ENCODE assay signal across 29 cellular contexts in the genomic region with DNA sequence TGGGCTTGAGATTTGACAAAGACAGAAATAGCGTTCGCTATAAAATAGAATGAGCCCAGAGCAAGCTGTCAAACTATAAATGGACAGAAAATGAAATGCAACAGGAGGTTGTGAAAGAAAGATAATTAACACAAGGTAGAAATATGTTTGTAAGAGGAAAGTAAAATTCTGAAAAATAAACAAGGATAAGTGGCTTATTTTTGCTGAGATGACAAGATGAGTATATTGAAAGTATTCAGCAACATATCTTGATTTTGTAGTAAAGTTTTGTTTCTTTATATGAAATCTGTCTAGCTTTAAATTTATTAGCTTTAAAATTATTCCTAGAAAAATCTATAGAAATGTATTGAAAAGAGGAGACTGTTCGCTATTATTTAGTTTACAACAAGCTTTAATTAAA.
"Had no signal": no experiment of that assay in that cellular context is flagged by ENCODE, and none has a peak within 500 bp of the region (broad histone marks: within the 10 kb centered on the region; RNA-seq: fewer than 3 reads in every experiment).

No MANE protein-coding gene starts in this region.

- H3K27me3 ChIP-seq: cardiac muscle cell, Peyer's patch had no signal

- DNase-seq: activated B cell treated with CpG ODN at 0.5 μM for 24 hours; activated CD4-positive, alpha-beta memory T cell treated with anti-CD3 and anti-CD28 coated beads for 36 hours; activated CD4-positive, alpha-beta T cell treated with anti-CD3 and anti-CD28 coated beads for 4 hours; activated CD4-positive, alpha-beta T cell treated with anti-CD3 and anti-CD28 coated beads, Interleukin-2, amount 50 U/mL, for 1 hour; activated CD4-positive, CD25-positive, alpha-beta regulatory T cell treated with anti-CD3 and anti-CD28 coated beads, Interleukin-2, amount 50 U/mL, for 72 hours; activated CD8-positive, alpha-beta memory T cell treated with anti-CD3 and anti-CD28 coated beads, Interleukin-2, amount 50 U/mL, for 4 hours; activated gamma-delta T cell treated with Interleukin-2 at 50 U/mL for 16 hours; activated naive CD4-positive, alpha-beta T cell treated with anti-CD3 and anti-CD28 coated beads for 36 hours; activated T-cell treated with anti-CD3 and anti-CD28 coated beads for 4 hours; activated T-cell treated with anti-CD3 and anti-CD28 coated beads, Interleukin-2, amount 50 U/mL, for 4 hours; anterior cingulate cortex; Karpas-422; NCI-H1048; NCI-H1105 treated with DMSO at 0.1 percent for 48 hours; NCI-H1436; NCI-H1694; NCI-H1930; NCI-H2081 treated with DMSO at 0.1 percent for 48 hours; NCI-H226; NCI-H446 treated with DMSO at 0.1 percent for 48 hours; NCI-H524 treated with DMSO at 0.1 percent for 48 hours; Peyer's patch; RPMI8226; T-helper 1 cell; T-helper 2 cell; T-helper 9 cell had no signal

- H3K4me1 ChIP-seq: Peyer's patch had no signal

- ATAC-seq: Right ventricle myocardium inferior had no signal

- H3K36me3 ChIP-seq: cardiac muscle cell, Peyer's patch had no signal

- H3K27ac ChIP-seq: cardiac muscle cell, Peyer's patch, VCaP had no signal

- H3K4me3 ChIP-seq: cardiac muscle cell, Peyer's patch had no signal

- H3K9me3 ChIP-seq: Peyer's patch had no signal
